27 cellular contexts compared by ENCODE assay signal in the genomic region with DNA sequence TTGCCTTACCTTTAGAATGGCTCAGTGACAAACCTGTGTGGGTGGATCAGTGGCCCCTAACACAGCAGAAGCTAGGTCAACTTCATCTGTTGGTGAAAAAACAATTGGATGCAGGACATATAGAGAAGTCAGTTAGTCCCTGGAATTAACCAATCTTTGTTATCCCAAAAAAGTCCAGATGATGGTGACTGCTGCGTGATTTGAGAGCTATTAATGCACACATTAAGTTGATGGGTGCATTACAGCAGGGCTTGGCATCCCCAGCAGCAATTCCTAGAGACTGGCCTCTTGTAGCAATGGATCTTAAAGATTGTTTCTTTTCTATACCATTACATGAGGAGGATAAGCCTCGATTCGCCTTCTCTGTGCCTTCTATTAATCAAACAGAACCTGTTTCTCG. TPM values are rescaled to one million over a fixed set of nuclear protein-coding genes. Genes with fewer than 3 reads are reported as not detected.
DNase-seq lines count a peak whose midpoint lies in the region; ATAC-seq, FAIRE-seq and TF ChIP-seq lines count a peak whose summit lies in the region.
"Had no signal": no experiment of that assay in that cellular context is flagged by ENCODE, and none has a peak within 500 bp of the region (broad histone marks: within the 10 kb centered on the region; RNA-seq: fewer than 3 reads in every experiment).

No MANE protein-coding gene starts in this region.

- H3K79me2 ChIP-seq in HCT116 (ENCODE audit: insufficient read depth, low read length) (no peaks in the 10 kb centered on the region), OCI-LY7 (ENCODE audit: insufficient read depth, low read depth, low read length) (no peaks in the 10 kb centered on the region), GM12878 (ENCODE audit: control insufficient read depth, insufficient read depth, low read length) (no peaks in the 10 kb centered on the region)

- H3K4me2 ChIP-seq in HCT116 (ENCODE audit: low read length): no peak overlapping the region
- H3K4me2 ChIP-seq in OCI-LY7 (ENCODE audit: low read length): no peak overlapping the region
- no peak overlapping the region for H3K4me2 ChIP-seq in GM12878 (ENCODE audit: control insufficient read depth, insufficient read depth)
- H3K4me2 ChIP-seq: A549, PC-9 had no signal

- TF ChIP-seq RAD21 in HCT116 (IDR thresholded peaks at IDR 0.05; ENCODE audit: low read depth): peak; percentile 10; the same call in 1 of the 2 replicates
- TF ChIP-seq RAD21 in GM12878 (IDR thresholded peaks at IDR 0.05; ENCODE audit: insufficient read depth, low read depth, low read length): peak; percentile 38; the same call in 1 of the 2 replicates

- in situ Hi-C loops in GM12878 (cut with MboI): no loop called here

- DNase-seq in HCT116 (ENCODE audit: low read depth, low spot score): no peak
- DNase-seq in OCI-LY7 (ENCODE audit: low spot score): peak; percentile 10
- no peak for DNase-seq in GM12878 (ENCODE audit: low read depth, low spot score)
- DNase-seq: C1 segment of cervical spinal cord; Caco-2; CD8-positive, alpha-beta T cell; DMS79 treated with DMSO at 0.1 percent for 48 hours; HFFc6; Karpas-422; NCI-H1048; NCI-H1417; NCI-H187; NCI-H446; NCI-H524 treated with DMSO at 0.1 percent for 48 hours; NCI-H774; PC-9; SHP77; SW 1271; T-helper 9 cell had no signal

- intact Hi-C loops in HCT116 (cut with micrococcal nuclease) (no loop called here), OCI-LY7 (cut with micrococcal nuclease; ENCODE audit: unreplicated experiment) (no loop called here), GM12878 (cut with micrococcal nuclease; ENCODE audit: unreplicated experiment) (no loop called here)

- H3K27ac ChIP-seq in C4-2B (no peak overlapping the region), HCT116 (ENCODE audit: low read depth, low read length) (no peak overlapping the region), OCI-LY7 (ENCODE audit: low read depth, low read length, poor library complexity, severe bottlenecking) (no peak overlapping the region), GM12878 (ENCODE audit: control insufficient read depth, insufficient read depth) (no peak overlapping the region)
- H3K27ac ChIP-seq: A549, HL-60, PC-9, RWPE1 had no signal

- SMC1A ChIA-PET in GM12878 (lab: Charles Lee; ENCODE audit: uncharacterized antibody, unreplicated experiment): no interaction called here

- POLR2A ChIA-PET in HCT116 (lab: Charles Lee): no interaction called here
- POLR2A ChIA-PET in OCI-LY7 (lab: Charles Lee): interaction anchor here (1.0 kb wide), 1 partner anchor 10 kb away, joined by 3 read pairs; no protein-coding TSS in a partner anchor
- POLR2A ChIA-PET in GM12878 (lab: Charles Lee): no interaction called here

- no peaks in the 10 kb centered on the region for H3K4me1 ChIP-seq in HCT116 (ENCODE audit: control insufficient read depth in 1 of 2, insufficient read depth in 2 of 2, low read length in 2 of 2)
- no peaks in the 10 kb centered on the region for H3K4me1 ChIP-seq in OCI-LY7 (ENCODE audit: insufficient read depth, low read length, poor library complexity, severe bottlenecking)
- H3K4me1 ChIP-seq in GM12878 (ENCODE audit: control insufficient read depth, insufficient read depth, low read length): no peaks in the 10 kb centered on the region
- H3K4me1 ChIP-seq: A549, Caco-2 had no signal

- TF ChIP-seq CTCF in C4-2B (conservative IDR thresholded peaks at IDR 0.05): peak; percentile 8; the same call in 1 of the 2 replicates
- TF ChIP-seq CTCF in HCT116 (IDR thresholded peaks at IDR 0.05 in 2 of 3, conservative IDR thresholded peaks at IDR 0.05 in 1 of 3; ENCODE audit: borderline replicate concordance in 1 of 3, insufficient read depth in 1 of 3, low read depth in 2 of 3, low read length in 2 of 3): no peak
- peak; percentile 28; the same call in 1 of the 2 replicates for TF ChIP-seq CTCF in OCI-LY7 (conservative IDR thresholded peaks at IDR 0.05; ENCODE audit: low read length)
- TF ChIP-seq CTCF in GM12878 (IDR thresholded peaks at IDR 0.05 in 2 of 3, conservative IDR thresholded peaks at IDR 0.05 in 1 of 3; ENCODE audit: control insufficient read depth in 2 of 3, extremely low read depth in 1 of 3, insufficient read depth in 1 of 3, low read depth in 3 of 3, low read length in 3 of 3): peak in 1 of 3 experiments; percentile 15; a peak in 1 of 6 replicates

- H3K36me3 ChIP-seq in HCT116 (ENCODE audit: control insufficient read depth in 1 of 2, insufficient read depth in 2 of 2, low read length in 2 of 2) (no peaks in the 10 kb centered on the region), OCI-LY7 (ENCODE audit: insufficient read depth, low read length) (no peaks in the 10 kb centered on the region), GM12878 (ENCODE audit: control insufficient read depth in 2 of 2, insufficient read depth in 2 of 2, low read length in 1 of 2) (no peaks in the 10 kb centered on the region)

- 25% methylated on average over 4 of the region's 4 CpGs for WGBS in GM12878 (ENCODE audit: insufficient coverage, insufficient replicate concordance, low lambda C conversion rate, missing lambda C conversion rate)

- no peak for FAIRE-seq in GM12878 (lab: Jason Lieb, UNC)
- FAIRE-seq: A549, H54 had no signal

- CTCF ChIA-PET in HCT116 (lab: Charles Lee) (interaction anchor here (0.8 kb wide), 1 partner anchor 32 kb away, joined by 3 read pairs; no protein-coding TSS in a partner anchor), OCI-LY7 (lab: Charles Lee; ENCODE audit: unreplicated experiment) (no interaction called here), GM12878 (lab: Yijun Ruan, JAX) (no interaction called here)

- TF ChIP-seq EP300 in GM12878 (IDR thresholded peaks at IDR 0.05; ENCODE audit: borderline replicate concordance in 1 of 2, control insufficient read depth in 1 of 2, low read depth in 2 of 2, low read length in 2 of 2): no peak

- BruUV-seq in HCT116 (replicated peaks; lab: Mats Ljungman, UMichigan) (no TSS peak), OCI-LY7 (replicated peaks; lab: Mats Ljungman, UMichigan) (no TSS peak), GM12878 (replicated peaks; lab: Mats Ljungman, UMichigan) (no TSS peak)

- no peak overlapping the region for H3K9ac ChIP-seq in HCT116 (ENCODE audit: low read length)
- H3K9ac ChIP-seq in GM12878 (ENCODE audit: control insufficient read depth, insufficient read depth, low read length): no peak overlapping the region

- no peak overlapping the region for H3K4me3 ChIP-seq in HCT116 (replicated peaks in 1 of 2; ENCODE audit: low read depth in 1 of 2, low read length in 2 of 2)
- no peak overlapping the region for H3K4me3 ChIP-seq in OCI-LY7 (ENCODE audit: low read depth, low read length, poor library complexity, severe bottlenecking)
- H3K4me3 ChIP-seq in GM12878: no peak overlapping the region
- H3K4me3 ChIP-seq: A549, PC-9 had no signal

- H3K27me3 ChIP-seq in HCT116 (ENCODE audit: insufficient read depth, low read length) (peaks cover 24% of the 10 kb centered on the region), GM12878 (replicated peaks in 1 of 2; ENCODE audit: control insufficient read depth in 2 of 2, insufficient read depth in 2 of 2, low read length in 1 of 2) (no peaks in the 10 kb centered on the region; a peak in 3 of 4 replicates)

- H4K20me1 ChIP-seq in HCT116 (ENCODE audit: insufficient read depth): no peaks in the 10 kb centered on the region
- no peaks in the 10 kb centered on the region for H4K20me1 ChIP-seq in OCI-LY7 (ENCODE audit: insufficient read depth, low read length)
- no peaks in the 10 kb centered on the region for H4K20me1 ChIP-seq in GM12878 (ENCODE audit: control insufficient read depth, insufficient read depth)

- no peaks in the 10 kb centered on the region for H3K9me2 ChIP-seq in HCT116 (ENCODE audit: insufficient read depth)
- H3K9me2 ChIP-seq in OCI-LY7 (ENCODE audit: insufficient read depth, low read length): no peaks in the 10 kb centered on the region

- RAD21 ChIA-PET in HCT116 (lab: Charles Lee; ENCODE audit: low non-redundant PET in 1 of 2, low total read pairs in 2 of 2, uncharacterized antibody in 2 of 2, unreplicated experiment in 2 of 2) (no interaction called here), GM12878 (lab: Charles Lee; ENCODE audit: unreplicated experiment) (no interaction called here)

- H3K9me3 ChIP-seq in HCT116 (ENCODE audit: control insufficient read depth in 1 of 2, insufficient read depth in 1 of 2, low read depth in 1 of 2, low read length in 2 of 2): no peaks in the 10 kb centered on the region
- H3K9me3 ChIP-seq in OCI-LY7 (ENCODE audit: low read length): no peaks in the 10 kb centered on the region
- no peaks in the 10 kb centered on the region; the same call in 2 of the 3 replicates for H3K9me3 ChIP-seq in GM12878 (replicated peaks; ENCODE audit: control insufficient read depth, insufficient read depth, low read length)
- H3K9me3 ChIP-seq: A549, Caco-2 had no signal

- no peak overlapping the region for H2AFZ ChIP-seq in HCT116 (ENCODE audit: low read depth, low read length, poor library complexity, severe bottlenecking)
- no peak overlapping the region for H2AFZ ChIP-seq in OCI-LY7 (ENCODE audit: low read length)
- H2AFZ ChIP-seq in GM12878 (ENCODE audit: control insufficient read depth, low read depth, low read length): no peak overlapping the region
- H2AFZ ChIP-seq: PC-9 had no signal

- no peak for TF ChIP-seq POLR2A in HCT116 (IDR thresholded peaks at IDR 0.05; ENCODE audit: borderline replicate concordance, extremely low read depth, insufficient read depth, insufficient read length)
- no peak for TF ChIP-seq POLR2A in GM12878 (IDR thresholded peaks at IDR 0.05; ENCODE audit: low read depth, low read length)

- ATAC-seq in HCT116 (no peak), GM12878 (no peak), HG03565 (IDR thresholded peaks at IDR 0.05; ENCODE audit: unreplicated experiment) (no peak), GM21737 (IDR thresholded peaks at IDR 0.05; ENCODE audit: unreplicated experiment) (no peak), HG03378 (IDR thresholded peaks at IDR 0.05; ENCODE audit: unreplicated experiment) (no peak)
- ATAC-seq: A549; CD8-positive, alpha-beta T cell had no signal

RNA-seq across cellular contexts. Expression of a gene that starts 33.3 kb away (rescaled TPM):
- not detected for total RNA-seq in HCT116 (2021; ENCODE audit: unreplicated experiment)
- polyA plus RNA-seq in HCT116 (2012): 0.07 TPM in 1 of 2 replicates, not detected in the other
- total RNA-seq in OCI-LY7 (2014; rRNA removed; shearing (Covaris generic)): 10.5 and 14.4 TPM in 2 replicates
- total RNA-seq in OCI-LY7 (2022): 14.5 and 17.4 TPM in 2 replicates
- total RNA-seq in GM12878 (2013; cell fraction: nucleolus; rRNA removed): not detected in 2 replicates
- total RNA-seq in GM12878 (2014; rRNA removed): 0.56 and 0.76 TPM in 2 replicates
- 0.27 and 0.51 TPM in 2 replicates for total RNA-seq in GM12878 (2014; rRNA removed; fragmentation: Illumina TruSeq; extraction: Trizol)
- 0.23 and 0.29 TPM in 2 replicates for total RNA-seq in GM12878 (2021)
- 0.21 TPM for polyA plus RNA-seq in GM12878 (2011; ENCODE audit: low read depth)
- not detected in 2 replicates for polyA plus RNA-seq in GM12878 (2011; rRNA removed)
- polyA plus RNA-seq in GM12878 (2011; cell fraction: cytosol; rRNA removed): not detected in 2 replicates
- 0.04 and 0.09 TPM in 2 replicates for polyA plus RNA-seq in GM12878 (2011; cell fraction: nucleus; rRNA removed)
- 0.24 and 0.26 TPM in 2 replicates for polyA plus RNA-seq in GM12878 (2012)
- polyA plus RNA-seq in GM12878 (2014; fragmentation: Illumina TruSeq; extraction: Trizol): 0.31 and 0.89 TPM in 2 replicates
- polyA plus RNA-seq in GM12878 (2014; fragmentation: Nextera tagmentation; extraction: Ambion mirVana): under 1 TPM; 0.26 to 0.40 TPM
- 0.41 and 0.44 TPM in 2 replicates for polyA plus RNA-seq in GM12878 (2014; rRNA removed)
- under 1 TPM; 0.14 to 0.21 TPM for polyA plus RNA-seq in GM12878 (2016; fragmentation: Nextera tagmentation; extraction: Ambion mirVana)
- polyA minus RNA-seq in GM12878 (2011; rRNA and poly(A)+ RNA removed): not detected in 2 replicates
- polyA minus RNA-seq in GM12878 (2011; cell fraction: cytosol; rRNA and poly(A)+ RNA removed): not detected in 2 replicates
- polyA minus RNA-seq in GM12878 (2011; cell fraction: nucleus; rRNA and poly(A)+ RNA removed): not detected in 2 replicates
- total RNA-seq: Caco-2; CD8-positive, alpha-beta T cell; HFFc6; PC-9 had no signal

Comparison
In these comparisons a context has a peak if more than half of its experiments do, and no peak if none do; other contexts are left out.
1. CTCF ChIP-seq: peak in C4-2B (single experiment) and OCI-LY7 (single experiment); none in HCT116 (0 of 3).
2. RNA of a gene that starts 33.3 kb away (total RNA-seq): 10.5 to 17.4 TPM in OCI-LY7; 0.23 to 0.76 TPM in GM12878 and not detected in HCT116 (single experiment); every median in the first group is over 4 times any median in the second.